Comparison of ENCODE assay signal across 8 cellular contexts in the genomic region with DNA sequence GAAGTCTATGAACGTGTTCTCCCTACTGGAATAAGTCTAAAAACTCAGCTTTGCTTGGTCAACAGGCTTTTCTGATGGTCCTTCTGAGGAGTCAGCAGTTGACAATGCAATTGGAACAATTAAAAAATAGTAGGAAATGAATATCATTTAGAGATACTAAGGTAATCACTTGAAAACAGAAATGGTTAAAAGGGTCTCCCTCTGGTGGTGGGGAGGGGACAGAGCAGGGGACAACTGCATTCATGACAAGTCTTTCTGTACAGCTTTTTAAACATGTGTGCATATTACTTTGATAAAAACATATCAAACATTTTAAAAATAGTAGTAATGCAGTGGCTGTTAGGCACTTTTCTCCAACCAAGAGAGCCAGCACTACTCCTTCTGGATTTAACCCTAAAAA.
DNase-seq lines count a peak whose midpoint lies in the region; TF ChIP-seq lines count a peak whose summit lies in the region.

No MANE protein-coding gene starts in this region.

- TF ChIP-seq CTCF in AG04449 (IDR thresholded peaks at IDR 0.05; ENCODE audit: insufficient read depth, low read length, missing control alignments) (peak; percentile 28), GM12872 (IDR thresholded peaks at IDR 0.05; ENCODE audit: insufficient read depth, low read depth, low read length) (peak; percentile 81), MM.1S (IDR thresholded peaks at IDR 0.05; ENCODE audit: low read length) (peak; percentile 61), choroid plexus epithelial cell (conservative IDR thresholded peaks at IDR 0.05; ENCODE audit: low read depth, low read length) (peak; percentile 57), smooth muscle cell (IDR thresholded peaks at IDR 0.05; ENCODE audit: borderline replicate concordance, insufficient read depth, poor library complexity, severe bottlenecking) (peak; percentile 58), ovary (IDR thresholded peaks at IDR 0.05) (no peak)

- H3K36me3 ChIP-seq in MM.1S (replicated peaks; ENCODE audit: insufficient read depth, low read length) (no peaks in the 10 kb centered on the region), smooth muscle cell (ENCODE audit: low read depth) (no peaks in the 10 kb centered on the region), ovary (no peaks in the 10 kb centered on the region)

- H4K20me1 ChIP-seq in MM.1S (ENCODE audit: insufficient read depth, low read length) = no peaks in the 10 kb centered on the region
- H4K20me1 ChIP-seq in smooth muscle cell (ENCODE audit: low read depth) = no peaks in the 10 kb centered on the region

- H3F3A ChIP-seq in MM.1S (ENCODE audit: insufficient read depth, low read length) = no peaks in the 10 kb centered on the region
- H3F3A ChIP-seq in smooth muscle cell (ENCODE audit: low read depth) = no peaks in the 10 kb centered on the region

- no peak for TF ChIP-seq EP300 in ovary (IDR thresholded peaks at IDR 0.05)

- H3K4me1 ChIP-seq in MM.1S (ENCODE audit: low read length) (no peaks in the 10 kb centered on the region), smooth muscle cell (ENCODE audit: low read depth) (no peaks in the 10 kb centered on the region), ovary (ENCODE audit: insufficient read depth) (no peaks in the 10 kb centered on the region)

- H3K27me3 ChIP-seq in MM.1S (replicated peaks; ENCODE audit: insufficient read depth, low read length) = no peaks in the 10 kb centered on the region
- H3K27me3 ChIP-seq in smooth muscle cell (ENCODE audit: low read depth) = no peaks in the 10 kb centered on the region
- H3K27me3 ChIP-seq in ovary = no peaks in the 10 kb centered on the region

- H3K4me2 ChIP-seq in MM.1S (ENCODE audit: low read depth, low read length) (no peak overlapping the region), smooth muscle cell (no peak overlapping the region)

- H3K79me2 ChIP-seq in MM.1S (ENCODE audit: low read length) = no peaks in the 10 kb centered on the region
- H3K79me2 ChIP-seq in smooth muscle cell (ENCODE audit: low read depth) = no peaks in the 10 kb centered on the region

- no peak overlapping the region for H3K4me3 ChIP-seq in AG04449 (ENCODE audit: low read depth, low read length)
- H3K4me3 ChIP-seq in MM.1S (ENCODE audit: low read length) = no peak overlapping the region
- no peak overlapping the region for H3K4me3 ChIP-seq in choroid plexus epithelial cell (ENCODE audit: low read depth, low read length)
- no peak overlapping the region for H3K4me3 ChIP-seq in smooth muscle cell
- H3K4me3 ChIP-seq in ovary = no peak overlapping the region

- H2AFZ ChIP-seq in MM.1S (ENCODE audit: low read length) = no peak overlapping the region
- H2AFZ ChIP-seq in smooth muscle cell (ENCODE audit: low read depth) = no peak overlapping the region

- intact Hi-C loops in ovary (cut with DNase I) = no loop called here

- CTCF ChIA-PET in AG04449 (lab: Yijun Ruan, JAX) = no interaction called here

- H3K9ac ChIP-seq in MM.1S (ENCODE audit: low read length) (no peak overlapping the region), smooth muscle cell (ENCODE audit: low read depth) (no peak overlapping the region)

- H3K9me2 ChIP-seq in MM.1S (replicated peaks; ENCODE audit: insufficient read depth, low read length) = no peaks in the 10 kb centered on the region

- no peak overlapping the region for H3K27ac ChIP-seq in MM.1S (ENCODE audit: low read length)
- no peak overlapping the region for H3K27ac ChIP-seq in smooth muscle cell (ENCODE audit: low read depth)
- H3K27ac ChIP-seq in ovary = no peak overlapping the region

- DNase-seq in AG04449 (ENCODE audit: low read depth, low spot score) (no peak), MM.1S (peak; percentile 42), choroid plexus epithelial cell (ENCODE audit: low read depth) (peak; percentile 15), smooth muscle cell (lab: John Stamatoyannopoulos, UW; ENCODE audit: unreplicated experiment) (no peak), ovary (no peak), GDM1 (lab: John Stamatoyannopoulos, UW) (no peak), amniotic stem cell (lab: John Stamatoyannopoulos, UW) (no peak)

- H3K9me3 ChIP-seq in MM.1S (replicated peaks; ENCODE audit: insufficient read depth, low read length) (no peaks in the 10 kb centered on the region), smooth muscle cell (replicated peaks; ENCODE audit: low read depth) (no peaks in the 10 kb centered on the region), ovary (no peaks in the 10 kb centered on the region)

- POLR2A ChIA-PET in AG04449 (lab: Yijun Ruan, JAX) = no interaction called here

- no peak for TF ChIP-seq POLR2A in ovary (IDR thresholded peaks at IDR 0.05)

- WGBS in smooth muscle cell (ENCODE audit: low lambda C conversion rate) = 78% methylated on average over 1 of the region's 1 CpG
- 88 to 93% (median 91%) methylated on average over 1 of the region's 1 CpG for WGBS in ovary, 3 donors

Comparison
In these comparisons a context has a peak if more than half of its experiments do, and no peak if none do; other contexts are left out.
1. DNase-seq: peak in MM.1S (single experiment) and choroid plexus epithelial cell (single experiment); none in AG04449 (single experiment), smooth muscle cell (single experiment), ovary (0 of 5), GDM1 (single experiment) and amniotic stem cell (single experiment).
2. CTCF ChIP-seq: peak in AG04449 (single experiment), GM12872 (single experiment), MM.1S (single experiment), choroid plexus epithelial cell (single experiment) and smooth muscle cell (single experiment); none in ovary (0 of 3).